ENCODE assay signal across 10 cellular contexts in the genomic region with DNA sequence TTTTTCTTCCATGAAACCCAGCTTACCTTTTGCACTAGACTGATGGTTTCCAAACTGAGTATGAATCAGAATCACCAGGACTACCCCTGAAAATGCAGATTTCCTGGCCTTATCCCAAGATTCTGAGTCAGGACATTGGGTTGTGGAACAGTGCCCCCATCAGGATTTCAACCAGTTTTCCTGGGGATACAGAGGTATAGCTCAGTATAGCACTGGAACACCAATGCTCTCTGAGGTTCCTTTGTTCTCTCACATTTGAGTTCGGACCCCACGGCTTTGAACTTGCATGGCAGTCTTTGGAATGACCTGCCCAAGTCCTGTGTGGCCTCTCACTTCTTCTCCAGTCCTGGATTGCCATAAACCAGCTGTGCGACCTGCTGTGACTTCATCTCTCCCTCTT. TPM values are rescaled to one million over a fixed set of nuclear protein-coding genes. Genes with fewer than 3 reads are reported as not detected.
DNase-seq lines count a peak whose midpoint lies in the region; ATAC-seq and TF ChIP-seq lines count a peak whose summit lies in the region.
"Had no signal": no experiment of that assay in that cellular context is flagged by ENCODE, and none has a peak within 500 bp of the region (broad histone marks: within the 10 kb centered on the region; RNA-seq: fewer than 3 reads in every experiment).

No MANE protein-coding gene starts in this region.

- H3K36me3 ChIP-seq in prostate gland = no peaks in the 10 kb centered on the region

- no peak overlapping the region for H3K27ac ChIP-seq in prostate gland
- H3K27ac ChIP-seq: epithelial cell of prostate had no signal

- H3K4me3 ChIP-seq in astrocyte of the cerebellum (ENCODE audit: low read depth, low read length) (no peak overlapping the region), prostate gland (no peak overlapping the region)

- in situ Hi-C loops in astrocyte of the cerebellum (cut with HindIII; ENCODE audit: low sequenced_read_pairs) = loop anchor here (25.0 kb wide), 1 partner anchor 231 kb away; no protein-coding TSS in a partner anchor

- 84% methylated on average over 3 of the region's 3 CpGs for WGBS in prostate gland

- no peaks in the 10 kb centered on the region for H3K9me3 ChIP-seq in prostate gland

- TF ChIP-seq CTCF in astrocyte of the cerebellum (IDR thresholded peaks at IDR 0.05; ENCODE audit: low read depth, low read length, missing control alignments) (peak; percentile 67), prostate gland (IDR thresholded peaks at IDR 0.05) (peak in 2 of 4 experiments; percentile 39 to 58)

- DNase-seq in HCEC 1CT (peak; percentile 76), astrocyte of the cerebellum (ENCODE audit: low read depth) (peak; percentile 74), hepatic stellate cell (ENCODE audit: low spot score) (peak; percentile 78), superior temporal gyrus (ENCODE audit: extremely low spot score) (peak; percentile 40), SIG-M5 (lab: John Stamatoyannopoulos, UW) (no peak), prostate gland (ENCODE audit: low spot score) (no peak)
- no peak for DNase-seq in activated CD4-positive, CD25-positive, alpha-beta regulatory T cell (lab: John Stamatoyannopoulos, UW)
- DNase-seq: activated CD4-positive, alpha-beta T cell treated with anti-CD3 and anti-CD28 coated beads, Interleukin-2, amount 10 ng/mL, durations not matched to agents 7 days and 5 days had no signal

- no peaks in the 10 kb centered on the region for H3K4me1 ChIP-seq in prostate gland (replicated peaks)

- no peak for TF ChIP-seq POLR2A in prostate gland (IDR thresholded peaks at IDR 0.05)

- intact Hi-C loops in prostate gland (cut with DNase I) = loop anchor here (2.0 kb wide), 1 partner anchor 106 kb away; no protein-coding TSS in a partner anchor

- no peak for ATAC-seq in HG03442 (IDR thresholded peaks at IDR 0.05; ENCODE audit: unreplicated experiment)

- no peaks in the 10 kb centered on the region for H3K27me3 ChIP-seq in prostate gland (replicated peaks; ENCODE audit: insufficient read depth)

RNA-seq across cellular contexts. Expression of a gene that starts 12.8 kb away (rescaled TPM):
- total RNA-seq in prostate gland = not detected
- total RNA-seq: activated CD4-positive, alpha-beta T cell treated with anti-CD3 and anti-CD28 coated beads, Interleukin-2, amount 10 ng/mL, durations not matched to agents 7 days and 5 days had no signal

RNA-seq across cellular contexts. Expression of a gene that starts 20.9 kb away (rescaled TPM):
- total RNA-seq in prostate gland = 1 to 10 TPM in 1 of 2 donors, not detected in 1; 1.1 TPM
- total RNA-seq: activated CD4-positive, alpha-beta T cell treated with anti-CD3 and anti-CD28 coated beads, Interleukin-2, amount 10 ng/mL, durations not matched to agents 7 days and 5 days had no signal

RNA-seq across cellular contexts. Expression of a gene that starts 36.4 kb away (rescaled TPM):
- not detected for total RNA-seq in prostate gland
- total RNA-seq: activated CD4-positive, alpha-beta T cell treated with anti-CD3 and anti-CD28 coated beads, Interleukin-2, amount 10 ng/mL, durations not matched to agents 7 days and 5 days had no signal

RNA-seq across cellular contexts. Expression of a gene that starts 49.8 kb away (rescaled TPM):
- not detected for total RNA-seq in prostate gland
- total RNA-seq: activated CD4-positive, alpha-beta T cell treated with anti-CD3 and anti-CD28 coated beads, Interleukin-2, amount 10 ng/mL, durations not matched to agents 7 days and 5 days had no signal

RNA-seq across cellular contexts. Expression of a gene that starts 51.4 kb away (rescaled TPM):
- 10 to 100 TPM; 30.2 to 41.8 TPM for total RNA-seq in prostate gland
- total RNA-seq: activated CD4-positive, alpha-beta T cell treated with anti-CD3 and anti-CD28 coated beads, Interleukin-2, amount 10 ng/mL, durations not matched to agents 7 days and 5 days had no signal

Comparison
In these comparisons a context has a peak if more than half of its experiments do, and no peak if none do; other contexts are left out.
1. DNase-seq: peak in HCEC 1CT (single experiment), astrocyte of the cerebellum (single experiment), hepatic stellate cell (single experiment) and superior temporal gyrus (single experiment); none in SIG-M5 (single experiment), prostate gland (single experiment) and activated CD4-positive, CD25-positive, alpha-beta regulatory T cell (0 of 4).